Comparison of ENCODE assay signal across 17 cellular contexts in genomic region chr1:15180945-15181523, GRCh38. TPM values are rescaled to one million over a fixed set of nuclear protein-coding genes. Genes with fewer than 3 reads are reported as not detected.
DNase-seq lines count a peak whose midpoint lies in the region; ATAC-seq, FAIRE-seq and TF ChIP-seq lines count a peak whose summit lies in the region.
"Had no signal": no experiment of that assay in that cellular context is flagged by ENCODE, and none has a peak within 500 bp of the region (broad histone marks: within the 10 kb centered on the region; RNA-seq: fewer than 3 reads in every experiment).

No MANE protein-coding gene starts in this region.

- no peak for TF ChIP-seq RAD21 in HepG2 (CRISPR knock-in tag; IDR thresholded peaks at IDR 0.05)

- H3K79me2 ChIP-seq in HepG2 (ENCODE audit: insufficient read depth, low read length): peaks cover 85% of the 10 kb centered on the region

- H3K4me2 ChIP-seq in HepG2 (ENCODE audit: low read depth, low read length): peak overlapping the region; percentile 28

- H3K4me1 ChIP-seq in HepG2 (ENCODE audit: insufficient read depth, low read length): peaks cover 96% of the 10 kb centered on the region
- no peaks in the 10 kb centered on the region for H3K4me1 ChIP-seq in right lobe of liver
- H3K4me1 ChIP-seq: uterus had no signal

- TF ChIP-seq POLR2A in HepG2 (IDR thresholded peaks at IDR 0.05; ENCODE audit: insufficient read depth in 1 of 2, low read depth in 2 of 2, low read length in 2 of 2): no peak
- no peak for TF ChIP-seq POLR2A in right lobe of liver (IDR thresholded peaks at IDR 0.05)

- H3K27me3 ChIP-seq in HepG2 (ENCODE audit: control insufficient read depth in 1 of 2, insufficient read depth in 2 of 2, low read length in 2 of 2) (no peaks in the 10 kb centered on the region), right lobe of liver (no peaks in the 10 kb centered on the region)
- H3K27me3 ChIP-seq: uterus had no signal

- TF ChIP-seq EP300 in HepG2 (IDR thresholded peaks at IDR 0.05; ENCODE audit: low read depth in 2 of 2, low read length in 2 of 2) (no peak), HepG2 (CRISPR knock-in tag; IDR thresholded peaks at IDR 0.05; ENCODE audit: borderline replicate concordance) (no peak)

- no peak for TF ChIP-seq CTCF in HepG2 (CRISPR knock-in tag; IDR thresholded peaks at IDR 0.05)
- TF ChIP-seq CTCF in right lobe of liver (IDR thresholded peaks at IDR 0.05): no peak

- peaks cover 0 to 19% of the 10 kb centered on the region in 2 experiments; a peak in 2 of 5 replicates for H3K36me3 ChIP-seq in HepG2 (replicated peaks in 1 of 2; ENCODE audit: control insufficient read depth in 1 of 2, insufficient read depth in 2 of 2, low read length in 2 of 2)
- H3K36me3 ChIP-seq in right lobe of liver: no peaks in the 10 kb centered on the region
- H3K36me3 ChIP-seq: left ventricle myocardium inferior, uterus had no signal

- intact Hi-C loops in HepG2 (cut with micrococcal nuclease; ENCODE audit: unreplicated experiment) (no loop called here), right lobe of liver (cut with DNase I) (no loop called here)

- ATAC-seq in HepG2 (no peak; the same call in 1 of the 3 replicates), right lobe of liver (no peak), GM18861 (IDR thresholded peaks at IDR 0.05; ENCODE audit: unreplicated experiment) (no peak), HG02571 (IDR thresholded peaks at IDR 0.05; ENCODE audit: unreplicated experiment) (no peak)

- peak overlapping the region; percentile 38 for H3K27ac ChIP-seq in HepG2 (ENCODE audit: extremely low read length, insufficient read depth, low read length)
- H3K27ac ChIP-seq in right lobe of liver: no peak overlapping the region
- peak overlapping the region; percentile 82 for H3K27ac ChIP-seq in epithelial cell of prostate
- H3K27ac ChIP-seq: left ventricle myocardium inferior, uterus had no signal

- CTCF ChIA-PET in HepG2 (lab: Yijun Ruan, JAX; ENCODE audit: low intra/inter-chr PET ratio, low total read pairs): no interaction called here

- no peak for DNase-seq in HepG2 (ENCODE audit: low spot score)
- no peak for DNase-seq in right lobe of liver
- peak; percentile 95 for DNase-seq in NCI-H510A treated with DMSO at 0.1 percent for 48 hours (lab: John Stamatoyannopoulos, UW)
- DNase-seq in epithelial cell of prostate (ENCODE audit: low read depth, low spot score): no peak
- DNase-seq in activated CD8-positive, alpha-beta memory T cell treated with anti-CD3 and anti-CD28 coated beads, Interleukin-2, amount 50 U/mL, for 4 hours: no peak
- DNase-seq in nucleus accumbens (lab: John Stamatoyannopoulos, UW): no peak
- DNase-seq: central memory CD4-positive, alpha-beta T cell; DND-41; effector CD8-positive, alpha-beta T cell; left ventricle myocardium inferior; NCI-H187; NCI-H82; stimulated activated CD4-positive, alpha-beta T cell treated with anti-CD3 and anti-CD28 coated beads, Interleukin-4, amount 100 ng/mL, for 4 hours; T-helper 2 cell; uterus had no signal

- BruUV-seq in HepG2 (replicated peaks; lab: Mats Ljungman, UMichigan): no TSS peak

- in situ Hi-C loops in HepG2 (cut with HindIII; ENCODE audit: extremely low pct_ligation_motif_present, low pct_unique_long_range_greater_than_20kb): no loop called here

- peaks cover 33% of the 10 kb centered on the region for H4K20me1 ChIP-seq in HepG2 (ENCODE audit: insufficient read depth, low read length)

- WGBS in HepG2 (ENCODE audit: low lambda C conversion rate): 72% methylated on average over 8 of the region's 8 CpGs
- 52% methylated on average over 6 of the region's 8 CpGs for WGBS in right lobe of liver (ENCODE audit: insufficient coverage, low coverage, low lambda C conversion rate, missing lambda C conversion rate)

- FAIRE-seq in HepG2 (lab: Jason Lieb, UNC): no peak

- H3K9me3 ChIP-seq in HepG2 (ENCODE audit: low read length): no peaks in the 10 kb centered on the region
- no peaks in the 10 kb centered on the region for H3K9me3 ChIP-seq in right lobe of liver
- H3K9me3 ChIP-seq: left ventricle myocardium inferior, uterus had no signal

- POLR2A ChIA-PET in HepG2 (lab: Yijun Ruan, JAX): interaction anchor here (1.5 to 3.1 kb wide), 3 partner anchors 9 to 346 kb away, joined by 3 to 15 read pairs (median 13); partner anchors contain the start of gene DNAJC16

- no peak overlapping the region for H3K9ac ChIP-seq in HepG2 (ENCODE audit: insufficient read depth, low read depth, low read length)

- H3K4me3 ChIP-seq in HepG2 (replicated peaks in 1 of 3; ENCODE audit: insufficient read depth in 1 of 3, low read depth in 2 of 3, low read length in 3 of 3) (no peak overlapping the region), right lobe of liver (no peak overlapping the region)
- H3K4me3 ChIP-seq: left ventricle myocardium inferior, uterus had no signal

- no peak overlapping the region for H2AFZ ChIP-seq in HepG2 (ENCODE audit: low read length)

TF ChIP-seq in HepG2, 621 proteins besides CTCF, POLR2A, EP300 and RAD21:
- TF ChIP-seq KDM1A (CRISPR knock-in tag; IDR thresholded peaks at IDR 0.05) (peak; percentile 78; the same call in 1 of the 2 replicates), ZEB1 (IDR thresholded peaks at IDR 0.05; ENCODE audit: insufficient replicate concordance, low read depth) (peak; percentile 66), ZNF841 (CRISPR knock-in tag; IDR thresholded peaks at IDR 0.05; ENCODE audit: borderline replicate concordance) (no peak), ADNP (CRISPR knock-in tag; IDR thresholded peaks at IDR 0.05) (peak; percentile 79), RCOR2 (CRISPR knock-in tag; IDR thresholded peaks at IDR 0.05) (peak; percentile 34; the same call in 1 of the 2 replicates), CHD4 (IDR thresholded peaks at IDR 0.05; ENCODE audit: borderline replicate concordance, low read length) (peak; percentile 65; the same call in 1 of the 2 replicates), ZNF629 (CRISPR knock-in tag; conservative IDR thresholded peaks at IDR 0.05) (peak; percentile 97), TBX3 (IDR thresholded peaks at IDR 0.05; ENCODE audit: borderline replicate concordance) (no peak), IKZF5 (CRISPR knock-in tag; IDR thresholded peaks at IDR 0.05) (0 out of 2 replicates have a peak, but pooled peaks have one; percentile 9), ZMYM3 (CRISPR knock-in tag; IDR thresholded peaks at IDR 0.05) (peak; percentile 52; the same call in 1 of the 2 replicates), ZNF7 (CRISPR knock-in tag; IDR thresholded peaks at IDR 0.05) (peak; percentile 98), THYN1 (CRISPR knock-in tag; IDR thresholded peaks at IDR 0.05; ENCODE audit: borderline replicate concordance, low read depth) (no peak)

RNA-seq across cellular contexts. Expression of gene TMEM51, which starts 27.5 kb away (rescaled TPM):
- total RNA-seq in HepG2 (2016; rRNA removed; fragmentation: Illumina TruSeq; extraction: Trizol): 6.3 and 12.2 TPM in 2 replicates
- total RNA-seq in HepG2 (2016; cell fraction: cytosol; rRNA removed; fragmentation: Illumina TruSeq; extraction: Trizol; ENCODE audit: low read depth): 2.6 and 2.8 TPM in 2 replicates
- 7.0 and 9.8 TPM in 2 replicates for total RNA-seq in HepG2 (2016; cell fraction: insoluble cytoplasmic fraction; rRNA removed; fragmentation: Illumina TruSeq; extraction: Trizol)
- total RNA-seq in HepG2 (2016; cell fraction: membrane; rRNA removed; fragmentation: Illumina TruSeq; extraction: Trizol): 5.3 and 6.5 TPM in 2 replicates
- 9.7 and 11.5 TPM in 2 replicates for total RNA-seq in HepG2 (2016; cell fraction: nucleus; rRNA removed; fragmentation: Illumina TruSeq; extraction: Trizol)
- 18.5 and 22.3 TPM in 2 replicates for polyA plus RNA-seq in HepG2 (2011; rRNA removed)
- polyA plus RNA-seq in HepG2 (2011; cell fraction: cytosol; rRNA removed): 20.1 and 23.4 TPM in 2 replicates
- polyA plus RNA-seq in HepG2 (2011; cell fraction: nucleus; rRNA removed): 14.3 and 18.6 TPM in 2 replicates
- 8.0 and 11.2 TPM in 2 replicates for polyA plus RNA-seq in HepG2 (2012)
- polyA plus RNA-seq in HepG2 (2016; cell fraction: cytosol; fragmentation: Illumina TruSeq; extraction: Trizol; ENCODE audit: low read depth): 1.9 and 2.3 TPM in 2 replicates
- polyA plus RNA-seq in HepG2 (2016; cell fraction: insoluble cytoplasmic fraction; fragmentation: Illumina TruSeq; extraction: Trizol; ENCODE audit: low read depth): 8.4 and 8.6 TPM in 2 replicates
- 3.7 and 4.9 TPM in 2 replicates for polyA plus RNA-seq in HepG2 (2016; cell fraction: membrane; fragmentation: Illumina TruSeq; extraction: Trizol; ENCODE audit: low read depth)
- 23.6 and 23.8 TPM in 2 replicates for polyA plus RNA-seq in HepG2 (2016; cell fraction: nucleus; fragmentation: Illumina TruSeq; extraction: Trizol; ENCODE audit: insufficient read depth, low read depth)
- 3.2 and 18.3 TPM in 2 replicates for polyA minus RNA-seq in HepG2 (2011; rRNA and poly(A)+ RNA removed; ENCODE audit: low replicate concordance)
- polyA minus RNA-seq in HepG2 (2011; cell fraction: cytosol; rRNA and poly(A)+ RNA removed): 8.7 and 9.4 TPM in 2 replicates
- polyA minus RNA-seq in HepG2 (2011; cell fraction: nucleus; rRNA and poly(A)+ RNA removed): 8.6 and 9.4 TPM in 2 replicates
- 1 to 10 TPM; 1.3 to 5.4 (median 1.9) TPM for total RNA-seq in right lobe of liver

Comparison
In these comparisons a context has a peak if more than half of its experiments do, and no peak if none do; other contexts are left out.
1. H3K27ac ChIP-seq: peak in HepG2 (single experiment) and epithelial cell of prostate (single experiment); none in right lobe of liver (0 of 3).